ENCODE assay signal across 22 cellular contexts in the genomic region with DNA sequence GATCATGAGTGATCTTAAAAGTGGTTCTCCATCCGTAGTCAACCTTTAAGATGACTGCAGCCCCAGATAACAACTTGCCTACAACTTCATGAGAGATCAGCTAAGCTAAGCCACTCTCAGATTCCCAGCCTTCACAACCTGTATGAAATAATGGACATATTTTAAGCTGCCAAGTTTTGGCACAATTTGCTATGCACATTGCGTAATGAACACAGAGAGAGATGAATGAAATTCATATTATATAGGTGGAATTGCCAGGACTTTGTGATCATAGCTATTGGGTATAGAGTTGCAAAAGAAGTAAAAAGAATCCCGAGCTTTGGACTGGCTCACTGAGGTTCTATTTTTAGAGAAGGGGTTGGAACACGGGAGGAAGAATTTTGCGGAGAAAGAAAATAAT. TPM values are rescaled to one million over a fixed set of nuclear protein-coding genes. Genes with fewer than 3 reads are reported as not detected.
A peak's percentile ranks its signal among the peaks of the same experiment; 100 is the strongest.
DNase-seq lines count a peak whose midpoint lies in the region; ATAC-seq, FAIRE-seq and TF ChIP-seq lines count a peak whose summit lies in the region.
"Had no signal": no experiment of that assay in that cellular context is flagged by ENCODE, and none has a peak within 500 bp of the region (broad histone marks: within the 10 kb centered on the region; RNA-seq: fewer than 3 reads in every experiment).

No MANE protein-coding gene starts in this region.

- in situ Hi-C loops in IMR-90 (cut with MboI; ENCODE audit: low sequenced_read_pairs), result no loop called here
- in situ Hi-C loops in K562 (cut with MboI), result loop anchor here (10.0 kb wide), 1 partner anchor 45 kb away; no protein-coding TSS in a partner anchor

- FAIRE-seq in K562 (lab: Jason Lieb, UNC), result no peak
- FAIRE-seq: A549, D721Med, G401.6, GM12891, GM19239 had no signal

- H3K9ac ChIP-seq in IMR-90 (ENCODE audit: low read depth, low read length) (no peak overlapping the region), K562 (ENCODE audit: insufficient read depth in 1 of 2, low read depth in 2 of 2, low read length in 2 of 2) (no peak overlapping the region)
- H3K9ac ChIP-seq: BLaER1 treated with 17β-estradiol and CSF1 and Interleukin-3, amounts not matched to agents 10 nM and 100 nM had no signal

- 0% methylated on average over 1 of the region's 5 CpGs; no CpG with 5 or more reads in 1 of the 2 experiments for WGBS in IMR-90 (ENCODE audit: extremely low coverage in 2 of 2, insufficient read length in 1 of 2), 2 experiments
- WGBS in K562 (ENCODE audit: insufficient coverage, low coverage, missing lambda C conversion rate), result 70% methylated on average over 5 of the region's 5 CpGs

- H2BK5ac ChIP-seq in IMR-90 (ENCODE audit: low read depth, low read length, poor library complexity, severe bottlenecking), result no peak overlapping the region

- H3K36me3 ChIP-seq in breast epithelium (no peaks in the 10 kb centered on the region), IMR-90 (ENCODE audit: control insufficient read depth, insufficient read depth, low read length) (no peaks in the 10 kb centered on the region), K562 (ENCODE audit: control insufficient read depth, insufficient read depth, low read length) (no peaks in the 10 kb centered on the region), ascending aorta (no peaks in the 10 kb centered on the region)
- H3K36me3 ChIP-seq: BLaER1 treated with 17β-estradiol and CSF1 and Interleukin-3, amounts not matched to agents 10 nM and 100 nM had no signal

- H3K79me2 ChIP-seq in K562 (ENCODE audit: control insufficient read depth, insufficient read depth, low read length), result no peaks in the 10 kb centered on the region

- H2AK9ac ChIP-seq in IMR-90 (replicated peaks; ENCODE audit: low read depth, low read length, poor library complexity), result no peak overlapping the region

- H3K79me1 ChIP-seq in IMR-90 (ENCODE audit: low read depth in 1 of 2, low read length in 2 of 2), result no peaks in the 10 kb centered on the region

- no peaks in the 10 kb centered on the region for H3K27me3 ChIP-seq in breast epithelium
- peaks cover 5% of the 10 kb centered on the region; the same call in 1 of the 2 replicates for H3K27me3 ChIP-seq in IMR-90 (ENCODE audit: control insufficient read depth, insufficient read depth, low read length)
- H3K27me3 ChIP-seq in K562 (ENCODE audit: control insufficient read depth in 2 of 2, insufficient read depth in 2 of 2, low read length in 2 of 2), result no peaks in the 10 kb centered on the region
- no peaks in the 10 kb centered on the region for H3K27me3 ChIP-seq in ascending aorta
- H3K27me3 ChIP-seq: BLaER1 treated with 17β-estradiol and CSF1 and Interleukin-3, amounts not matched to agents 10 nM and 100 nM had no signal

- POLR2A ChIA-PET in MCF 10A (lab: Yijun Ruan, JAX) (interaction anchor here (1.5 kb wide), 1 partner anchor 9 kb away, joined by 4 read pairs; no protein-coding TSS in a partner anchor), IMR-90 (lab: Charles Lee; ENCODE audit: unreplicated experiment) (no interaction called here), K562 (lab: Yijun Ruan, JAX) (no interaction called here)
- POLR2A ChIA-PET in activated CD8-positive, alpha-beta T cell treated with anti-CD3 and anti-CD28 coated beads for 36 hours (lab: Charles Lee), result no interaction called here

- no peak overlapping the region for H3K56ac ChIP-seq in IMR-90 (ENCODE audit: extremely low read depth, insufficient read depth, low read length)

- H3K9me1 ChIP-seq in IMR-90 (ENCODE audit: insufficient read depth, low read length), result no peaks in the 10 kb centered on the region
- no peaks in the 10 kb centered on the region for H3K9me1 ChIP-seq in K562 (ENCODE audit: control insufficient read depth, insufficient read depth, low read length)

- H3K27ac ChIP-seq in breast epithelium, result no peak overlapping the region
- H3K27ac ChIP-seq in IMR-90 (ENCODE audit: insufficient read depth, low read length), result no peak overlapping the region
- H3K27ac ChIP-seq in K562 (ENCODE audit: extremely low read depth, low read depth, low read length), result no peak overlapping the region
- H3K27ac ChIP-seq in ascending aorta, result no peak overlapping the region
- H3K27ac ChIP-seq: 22Rv1; A549; BLaER1 treated with 17β-estradiol and CSF1 and Interleukin-3, amounts not matched to agents 10 nM and 100 nM; C4-2B had no signal

- no peak overlapping the region for H4K5ac ChIP-seq in IMR-90 (ENCODE audit: low read depth, low read length)

- no peaks in the 10 kb centered on the region for H3K36me3 Mint-ChIP-seq in MCF 10A (ENCODE audit: insufficient read depth, unreplicated experiment)
- H3K36me3 Mint-ChIP-seq in activated CD8-positive, alpha-beta T cell treated with anti-CD3 and anti-CD28 coated beads for 36 hours (ENCODE audit: low read depth), result peaks cover 2% of the 10 kb centered on the region
- H3K36me3 Mint-ChIP-seq: CD8-positive, alpha-beta T cell had no signal

- ATAC-seq in IMR-90 (ENCODE audit: low read depth) (no peak), K562 (no peak)
- ATAC-seq in activated CD8-positive, alpha-beta T cell treated with anti-CD3 and anti-CD28 coated beads for 36 hours, result no peak
- ATAC-seq: A549; CD8-positive, alpha-beta T cell had no signal

- peaks cover 7% of the 10 kb centered on the region for H3K4me1 Mint-ChIP-seq in MCF 10A (ENCODE audit: insufficient read depth, unreplicated experiment)
- H3K4me1 Mint-ChIP-seq in activated CD8-positive, alpha-beta T cell treated with anti-CD3 and anti-CD28 coated beads for 36 hours (ENCODE audit: low read depth), result peaks cover 10% of the 10 kb centered on the region

- no peak overlapping the region for H4K8ac ChIP-seq in IMR-90 (ENCODE audit: low read depth in 2 of 2, low read length in 2 of 2)

- H3K4ac ChIP-seq in IMR-90 (ENCODE audit: low read depth, low read length), result no peak overlapping the region

- no TSS peak for BruUV-seq in MCF 10A (replicated peaks; lab: Mats Ljungman, UMichigan)
- no TSS peak for BruUV-seq in IMR-90 (replicated peaks; lab: Mats Ljungman, UMichigan)
- BruUV-seq in K562 (replicated peaks; lab: Mats Ljungman, UMichigan), result no TSS peak

- H2BK15ac ChIP-seq in IMR-90 (ENCODE audit: low read depth, low read length), result no peak overlapping the region

- no peak overlapping the region for H3K4me2 ChIP-seq in IMR-90 (ENCODE audit: low read depth, low read length)
- H3K4me2 ChIP-seq in K562 (ENCODE audit: insufficient read depth, low read length), result no peak overlapping the region
- H3K4me2 ChIP-seq: A549; BLaER1 treated with 17β-estradiol and CSF1 and Interleukin-3, amounts not matched to agents 10 nM and 100 nM had no signal

- H3K27ac Mint-ChIP-seq in MCF 10A (ENCODE audit: low read depth, unreplicated experiment), result no peak overlapping the region
- H3K27ac Mint-ChIP-seq in activated CD8-positive, alpha-beta T cell treated with anti-CD3 and anti-CD28 coated beads for 36 hours, result no peak overlapping the region
- H3K27ac Mint-ChIP-seq: B cell; CD4-positive, alpha-beta T cell; CD8-positive, alpha-beta T cell had no signal

- no peak overlapping the region for H3K4me3 Mint-ChIP-seq in MCF 10A (ENCODE audit: unreplicated experiment)
- H3K4me3 Mint-ChIP-seq in activated CD8-positive, alpha-beta T cell treated with anti-CD3 and anti-CD28 coated beads for 36 hours, result no peak overlapping the region
- H3K4me3 Mint-ChIP-seq: B cell; CD4-positive, alpha-beta T cell; CD8-positive, alpha-beta T cell had no signal

- TF ChIP-seq EP300 in K562 (IDR thresholded peaks at IDR 0.05; ENCODE audit: low read length), result no peak

- TF ChIP-seq POLR2A in breast epithelium (IDR thresholded peaks at IDR 0.05) (no peak), IMR-90 (IDR thresholded peaks at IDR 0.05; ENCODE audit: low read depth, low read length) (no peak), K562 (conservative IDR thresholded peaks at IDR 0.05) (no peak)

- no peak overlapping the region for H2AK5ac ChIP-seq in IMR-90 (ENCODE audit: low read depth, low read length)

- TF ChIP-seq CTCF in MCF 10A (IDR thresholded peaks at IDR 0.05; ENCODE audit: unreplicated experiment) (no peak), breast epithelium (IDR thresholded peaks at IDR 0.05) (no peak), IMR-90 (conservative IDR thresholded peaks at IDR 0.05; ENCODE audit: low read depth, low read length) (no peak), K562 (IDR thresholded peaks at IDR 0.05 in 2 of 3, conservative IDR thresholded peaks at IDR 0.05 in 1 of 3; ENCODE audit: insufficient read depth in 2 of 3, low read depth in 1 of 3, low read length in 3 of 3) (no peak), ascending aorta (IDR thresholded peaks at IDR 0.05) (no peak)
- no peak for TF ChIP-seq CTCF in activated CD8-positive, alpha-beta T cell treated with anti-CD3 and anti-CD28 coated beads for 36 hours (IDR thresholded peaks at IDR 0.05)

- TF ChIP-seq RAD21 in IMR-90 (IDR thresholded peaks at IDR 0.05; ENCODE audit: low read length) (no peak), K562 (CRISPR knock-in tag; conservative IDR thresholded peaks at IDR 0.05 in 1 of 2, IDR thresholded peaks at IDR 0.05 in 1 of 2) (no peak)

- H2BK20ac ChIP-seq in IMR-90 (ENCODE audit: low read depth, low read length), result no peak overlapping the region

- intact Hi-C loops in MCF 10A (cut with micrococcal nuclease), result no loop called here
- intact Hi-C loops in breast epithelium (cut with DNase I; ENCODE audit: low total_unique reads), result no loop called here
- intact Hi-C loops in IMR-90 (cut with micrococcal nuclease), result no loop called here
- intact Hi-C loops in K562 (cut with micrococcal nuclease), result no loop called here
- intact Hi-C loops in activated CD8-positive, alpha-beta T cell treated with anti-CD3 and anti-CD28 coated beads for 36 hours (cut with micrococcal nuclease), result no loop called here
- intact Hi-C loops in ascending aorta (cut with DNase I), result no loop called here

- H3K14ac ChIP-seq in IMR-90 (replicated peaks; ENCODE audit: low read depth, low read length), result no peak overlapping the region

- H3K4me1 ChIP-seq in breast epithelium (no peaks in the 10 kb centered on the region), IMR-90 (ENCODE audit: control insufficient read depth, insufficient read depth, low read length) (no peaks in the 10 kb centered on the region), K562 (replicated peaks in 1 of 2; ENCODE audit: control insufficient read depth in 2 of 2, insufficient read depth in 2 of 2, low read length in 2 of 2) (peaks cover 4 to 22% of the 10 kb centered on the region in 2 experiments; a peak in 3 of 5 replicates), ascending aorta (no peaks in the 10 kb centered on the region)
- H3K4me1 ChIP-seq: A549, Caco-2 had no signal

- H3K18ac ChIP-seq in IMR-90 (ENCODE audit: low read depth, low read length), result no peak overlapping the region

- H3K9me3 Mint-ChIP-seq in MCF 10A (ENCODE audit: unreplicated experiment), result no peaks in the 10 kb centered on the region
- H3K9me3 Mint-ChIP-seq in activated CD8-positive, alpha-beta T cell treated with anti-CD3 and anti-CD28 coated beads for 36 hours, result no peaks in the 10 kb centered on the region
- H3K9me3 Mint-ChIP-seq: CD4-positive, alpha-beta T cell; CD8-positive, alpha-beta T cell had no signal

- H2BK120ac ChIP-seq in IMR-90 (ENCODE audit: low read depth, low read length), result no peak overlapping the region

- dilution Hi-C loops in IMR-90 (cut with HindIII; ENCODE audit: low sequenced_read_pairs, unreplicated experiment), result no loop called here

- H2AFZ ChIP-seq in IMR-90 (replicated peaks; ENCODE audit: low read length, poor library complexity) (no peak overlapping the region), K562 (ENCODE audit: low read depth, low read length) (no peak overlapping the region)

- H3K27me3 Mint-ChIP-seq in MCF 10A (ENCODE audit: insufficient read depth, unreplicated experiment), result no peaks in the 10 kb centered on the region
- H3K27me3 Mint-ChIP-seq in activated CD8-positive, alpha-beta T cell treated with anti-CD3 and anti-CD28 coated beads for 36 hours, result peaks cover 5% of the 10 kb centered on the region
- H3K27me3 Mint-ChIP-seq: CD4-positive, alpha-beta T cell had no signal

- no peak overlapping the region for H4K91ac ChIP-seq in IMR-90 (ENCODE audit: insufficient read depth, low read depth, low read length)

- no peaks in the 10 kb centered on the region for H4K20me1 ChIP-seq in IMR-90 (ENCODE audit: insufficient read depth, low read length)
- H4K20me1 ChIP-seq in K562 (replicated peaks; ENCODE audit: control insufficient read depth, insufficient read depth, low read length), result no peaks in the 10 kb centered on the region
- H4K20me1 ChIP-seq: BLaER1 treated with 17β-estradiol and CSF1 and Interleukin-3, amounts not matched to agents 10 nM and 100 nM had no signal

- H3K9me3 ChIP-seq in breast epithelium, result no peaks in the 10 kb centered on the region
- no peaks in the 10 kb centered on the region for H3K9me3 ChIP-seq in IMR-90 (ENCODE audit: control insufficient read depth, insufficient read depth, low read length)
- no peaks in the 10 kb centered on the region for H3K9me3 ChIP-seq in K562 (replicated peaks; ENCODE audit: control insufficient read depth, insufficient read depth, low read depth, low read length)
- H3K9me3 ChIP-seq in ascending aorta, result no peaks in the 10 kb centered on the region
- H3K9me3 ChIP-seq: A549; BLaER1 treated with 17β-estradiol and CSF1 and Interleukin-3, amounts not matched to agents 10 nM and 100 nM; Caco-2 had no signal

- CTCF ChIA-PET in MCF 10A (lab: Yijun Ruan, JAX) (interaction anchor here (0.8 kb wide), 1 partner anchor 89 kb away, joined by 3 read pairs; no protein-coding TSS in a partner anchor), IMR-90 (lab: Yijun Ruan, JAX) (no interaction called here), K562 (lab: Yijun Ruan, JAX; ENCODE audit: low intra/inter-chr PET ratio) (no interaction called here)
- CTCF ChIA-PET in activated CD8-positive, alpha-beta T cell treated with anti-CD3 and anti-CD28 coated beads for 36 hours (lab: Charles Lee), result no interaction called here

- H3K4me3 ChIP-seq in breast epithelium (no peak overlapping the region), IMR-90 (ENCODE audit: insufficient read depth, low read depth, low read length) (no peak overlapping the region), K562 (no peak overlapping the region), ascending aorta (no peak overlapping the region)
- H3K4me3 ChIP-seq: A549; BLaER1 treated with 17β-estradiol and CSF1 and Interleukin-3, amounts not matched to agents 10 nM and 100 nM had no signal

- no peak overlapping the region for H3K23ac ChIP-seq in IMR-90 (ENCODE audit: low read depth, low read length)

- DNase-seq in MCF 10A (ENCODE audit: unreplicated experiment) (peak; percentile 59), breast epithelium (ENCODE audit: low spot score in 2 of 2) (no peak), IMR-90 (no peak), K562 (ENCODE audit: extremely low read depth in 1 of 4, low spot score in 3 of 4) (no peak), ascending aorta (ENCODE audit: low spot score in 2 of 2) (no peak)
- no peak for DNase-seq in activated CD8-positive, alpha-beta T cell treated with anti-CD3 and anti-CD28 coated beads for 36 hours
- DNase-seq: AML-193; Caco-2; Calu3; CD4-positive, alpha-beta T cell; CD8-positive, alpha-beta T cell; DMS79 treated with DMSO at 0.1 percent for 48 hours; GF-D8 had no signal

RNA-seq across cellular contexts. Expression of gene EGLN3, which starts 59.1 kb away (rescaled TPM):
- total RNA-seq in MCF 10A (2022), result 0.17 and 0.54 TPM in 2 replicates
- 10 to 100 TPM in 2 of 3 donors, 1 to 10 TPM in 1; 3.2 to 16.4 (median 13.9) TPM for total RNA-seq in breast epithelium
- total RNA-seq in IMR-90 (2012; rRNA removed), result under 0.01 and 0.28 TPM in 2 replicates
- polyA plus RNA-seq in IMR-90 (2012; rRNA removed), result 0.03 and 0.10 TPM in 2 replicates
- 0.02 and 0.04 TPM in 2 replicates for polyA plus RNA-seq in IMR-90 (2012; cell fraction: cytosol; rRNA removed)
- polyA plus RNA-seq in IMR-90 (2012; cell fraction: nucleus; rRNA removed; ENCODE audit: low replicate concordance), result not detected in 2 replicates
- 57.3 and 84.8 TPM in 2 replicates for total RNA-seq in K562 (2011; cell fraction: chromatin; rRNA removed; ENCODE audit: low replicate concordance)
- 43.2 and 49.0 TPM in 2 replicates for total RNA-seq in K562 (2011; cell fraction: nucleolus; rRNA removed)
- 64.0 and 78.9 TPM in 2 replicates for total RNA-seq in K562 (2011; cell fraction: nucleoplasm; rRNA removed)
- 5.8 and 9.4 TPM in 2 replicates for total RNA-seq in K562 (2014; rRNA removed)
- 11.0 and 12.7 TPM in 2 replicates for total RNA-seq in K562 (2014; rRNA removed; fragmentation: Illumina TruSeq; extraction: Trizol)
- 3.0 and 3.9 TPM in 2 replicates for total RNA-seq in K562 (2015; rRNA removed; fragmentation: Illumina TruSeq; extraction: Trizol)
- total RNA-seq in K562 (2021), result 11.5 and 13.0 TPM in 2 replicates
- 49.5 and 87.6 TPM in 2 replicates for polyA plus RNA-seq in K562 (2011; rRNA removed)
- polyA plus RNA-seq in K562 (2011; cell fraction: cytosol; rRNA removed), result 23.6 and 30.2 TPM in 2 replicates
- 40.3 and 50.5 TPM in 2 replicates for polyA plus RNA-seq in K562 (2011; cell fraction: nucleus; rRNA removed)
- 8.2 and 20.2 TPM in 2 replicates for polyA plus RNA-seq in K562 (2012)
- polyA plus RNA-seq in K562 (2014; fragmentation: Illumina TruSeq; extraction: Trizol), result 11.4 and 15.0 TPM in 2 replicates
- 1 to 10 TPM; 2.5 to 3.0 TPM for polyA plus RNA-seq in K562 (2014; fragmentation: Nextera tagmentation; extraction: Ambion mirVana)
- 5.3 and 6.7 TPM in 2 replicates for polyA plus RNA-seq in K562 (2014; rRNA removed)
- polyA minus RNA-seq in K562 (2011; rRNA and poly(A)+ RNA removed), result 68.1 and 110 TPM in 2 replicates
- polyA minus RNA-seq in K562 (2011; cell fraction: cytosol; rRNA and poly(A)+ RNA removed), result 30.3 and 62.4 TPM in 2 replicates
- polyA minus RNA-seq in K562 (2011; cell fraction: nucleus; rRNA and poly(A)+ RNA removed), result 57.8 and 58.2 TPM in 2 replicates
- total RNA-seq in activated CD8-positive, alpha-beta T cell treated with anti-CD3 and anti-CD28 coated beads for 36 hours, result 1 to 10 TPM; 3.5 to 4.2 TPM
- 5.9 TPM for total RNA-seq in ascending aorta
